In the genomic region with DNA sequence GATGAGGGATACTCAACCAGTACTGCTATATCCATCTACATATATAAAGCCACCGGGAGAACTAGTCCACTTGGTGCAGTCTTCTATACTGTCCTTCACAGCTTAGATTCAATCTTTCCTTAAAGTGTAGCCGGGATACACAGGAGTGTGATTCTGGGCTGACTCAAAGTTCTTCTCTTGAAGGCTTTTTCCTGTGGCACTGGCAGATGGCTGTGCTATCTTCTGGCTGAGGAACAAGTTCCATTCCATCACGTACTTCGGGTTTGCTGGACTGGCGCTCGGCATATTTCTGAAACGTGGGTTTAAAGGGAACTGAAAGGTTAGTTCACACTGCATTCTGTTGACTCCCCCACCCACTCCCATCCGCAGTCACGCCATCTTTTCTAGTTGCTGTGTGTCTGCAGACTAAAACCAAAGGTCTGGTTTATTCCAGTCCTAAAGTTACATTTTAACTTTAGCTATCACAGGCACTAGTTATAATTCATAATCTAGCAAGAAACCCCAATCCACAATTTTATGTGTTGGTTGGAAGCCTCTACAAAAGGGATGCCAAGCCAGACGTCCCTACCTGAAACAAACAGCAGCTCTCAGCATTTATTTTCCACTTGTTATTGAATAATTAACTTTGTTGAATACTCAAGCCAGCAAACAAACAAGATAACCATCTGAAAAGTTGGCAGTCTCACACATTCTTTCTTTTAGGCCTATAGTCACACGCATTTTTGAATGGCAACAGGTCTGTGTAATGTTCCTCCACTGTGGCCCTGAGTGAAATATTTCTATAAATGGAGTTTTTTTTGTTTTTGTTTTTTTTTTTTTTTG, we compare ENCODE assay signal across 15 cellular contexts. TPM values are rescaled to one million over a fixed set of nuclear protein-coding genes. Genes with fewer than 3 reads are reported as not detected.
A peak's percentile ranks its signal among the peaks of the same experiment; 100 is the strongest.
DNase-seq lines count a peak whose midpoint lies in the region; ATAC-seq and TF ChIP-seq lines count a peak whose summit lies in the region.
"Had no signal": no experiment of that assay in that cellular context is flagged by ENCODE, and none has a peak within 500 bp of the region (broad histone marks: within the 10 kb centered on the region; RNA-seq: fewer than 3 reads in every experiment).

No MANE protein-coding gene starts in this region.

- TF ChIP-seq CTCF in 22Rv1 (IDR thresholded peaks at IDR 0.05): no peak
- no peak for TF ChIP-seq CTCF in right lobe of liver (IDR thresholded peaks at IDR 0.05)
- no peak for TF ChIP-seq CTCF in brain microvascular endothelial cell (IDR thresholded peaks at IDR 0.05; ENCODE audit: low read depth, low read length, missing control alignments)
- no peak for TF ChIP-seq CTCF in suprapubic skin (IDR thresholded peaks at IDR 0.05)
- no peak for TF ChIP-seq CTCF in Calu3 (IDR thresholded peaks at IDR 0.05; ENCODE audit: unreplicated experiment)

- peak; percentile 13 for DNase-seq in RPMI8226
- DNase-seq in left cardiac atrium: no peak
- peak; percentile 43 to 83 (median 64) for DNase-seq in right lobe of liver
- DNase-seq in brain microvascular endothelial cell: no peak
- no peak for DNase-seq in MG63
- DNase-seq in suprapubic skin (ENCODE audit: low spot score in 2 of 2): no peak
- no peak for DNase-seq in Calu3
- DNase-seq: HFFc6, NCI-H1105 treated with DMSO at 0.1 percent for 48 hours, NCI-H187 treated with DMSO at 0.1 percent for 48 hours, NCI-H345, PC-3 had no signal

- H3K27ac ChIP-seq in 22Rv1 (peak overlapping the region; percentile 80), right lobe of liver (peak overlapping the region; percentile 6 to 90 (median 88)), brain microvascular endothelial cell (no peak overlapping the region), suprapubic skin (no peak overlapping the region)
- H3K27ac ChIP-seq: A549; BLaER1 treated with 17β-estradiol and CSF1 and Interleukin-3, amounts not matched to agents 10 nM and 100 nM had no signal

- no peaks in the 10 kb centered on the region for H3K27me3 ChIP-seq in right lobe of liver
- no peaks in the 10 kb centered on the region for H3K27me3 ChIP-seq in brain microvascular endothelial cell (replicated peaks)
- H3K27me3 ChIP-seq in MG63: no peaks in the 10 kb centered on the region
- H3K27me3 ChIP-seq in suprapubic skin: no peaks in the 10 kb centered on the region
- H3K27me3 ChIP-seq: BLaER1 treated with 17β-estradiol and CSF1 and Interleukin-3, amounts not matched to agents 10 nM and 100 nM had no signal

- TF ChIP-seq POLR2A in right lobe of liver (IDR thresholded peaks at IDR 0.05) (no peak), suprapubic skin (IDR thresholded peaks at IDR 0.05) (no peak)

- H3K27ac Mint-ChIP-seq in Calu3 (ENCODE audit: unreplicated experiment): no peak overlapping the region
- H3K27ac Mint-ChIP-seq: HFFc6 had no signal

- in situ Hi-C loops in brain microvascular endothelial cell (cut with HindIII; ENCODE audit: low pct_ligation_motif_present, low sequenced_read_pairs): no loop called here

- ATAC-seq in left cardiac atrium (peak; percentile 59 to 78), right lobe of liver (peak; percentile 83 to 89 (median 84))
- ATAC-seq: A549, PC-3 had no signal

- H3K4me3 ChIP-seq in right lobe of liver: peak overlapping the region in 2 of 3 donors; percentile 41 to 44
- no peak overlapping the region for H3K4me3 ChIP-seq in brain microvascular endothelial cell (ENCODE audit: low read depth, low read length)
- H3K4me3 ChIP-seq in MG63: no peak overlapping the region
- no peak overlapping the region for H3K4me3 ChIP-seq in suprapubic skin
- H3K4me3 ChIP-seq: A549; BLaER1 treated with 17β-estradiol and CSF1 and Interleukin-3, amounts not matched to agents 10 nM and 100 nM had no signal

- H3K4me1 ChIP-seq in right lobe of liver (peaks cover 0 to 31% (median 0%) of the 10 kb centered on the region in 4 donors), suprapubic skin (no peaks in the 10 kb centered on the region)
- H3K4me1 ChIP-seq: A549; BLaER1 treated with 17β-estradiol and CSF1 and Interleukin-3, amounts not matched to agents 10 nM and 100 nM had no signal

- no peak for TF ChIP-seq EP300 in suprapubic skin (IDR thresholded peaks at IDR 0.05)

- H3K36me3 ChIP-seq in right lobe of liver: no peaks in the 10 kb centered on the region
- H3K36me3 ChIP-seq in brain microvascular endothelial cell (replicated peaks): peaks cover 6% of the 10 kb centered on the region
- peaks cover 35% of the 10 kb centered on the region for H3K36me3 ChIP-seq in MG63
- H3K36me3 ChIP-seq in suprapubic skin: peaks cover 30% of the 10 kb centered on the region

- no peaks in the 10 kb centered on the region for H3K27me3 Mint-ChIP-seq in Calu3 (ENCODE audit: unreplicated experiment)

- intact Hi-C loops in left cardiac atrium (cut with DNase I): no loop called here
- intact Hi-C loops in right lobe of liver (cut with DNase I): no loop called here
- intact Hi-C loops in Calu3 (cut with micrococcal nuclease; ENCODE audit: unreplicated experiment): no loop called here

- BruUV-seq in Calu3 (replicated peaks; lab: Mats Ljungman, UMichigan): no TSS peak

- H3K4me1 Mint-ChIP-seq in Calu3 (ENCODE audit: low read depth, unreplicated experiment): no peaks in the 10 kb centered on the region

- WGBS in right lobe of liver (ENCODE audit: insufficient coverage, low coverage, low lambda C conversion rate, missing lambda C conversion rate): 29% methylated on average over 8 of the region's 11 CpGs
- WGBS in suprapubic skin: 65% methylated on average over 11 of the region's 11 CpGs

- H3K9me3 Mint-ChIP-seq in Calu3 (ENCODE audit: low read depth, unreplicated experiment): no peaks in the 10 kb centered on the region
- H3K9me3 Mint-ChIP-seq: HFFc6 had no signal

- H3K9me3 ChIP-seq in right lobe of liver (no peaks in the 10 kb centered on the region), MG63 (no peaks in the 10 kb centered on the region), suprapubic skin (no peaks in the 10 kb centered on the region)
- H3K9me3 ChIP-seq: A549; BLaER1 treated with 17β-estradiol and CSF1 and Interleukin-3, amounts not matched to agents 10 nM and 100 nM had no signal

- H3K4me3 Mint-ChIP-seq in Calu3 (ENCODE audit: low read depth, unreplicated experiment): no peak overlapping the region
- H3K4me3 Mint-ChIP-seq: HFFc6 had no signal

- CTCF ChIA-PET in Calu3 (lab: Charles Lee): no interaction called here

- peaks cover 5% of the 10 kb centered on the region for H3K36me3 Mint-ChIP-seq in Calu3 (ENCODE audit: insufficient read depth, unreplicated experiment)

RNA-seq across cellular contexts. Expression of gene C11orf65, which starts 7.5 kb away (rescaled TPM):
- total RNA-seq in left cardiac atrium (under 1 TPM; 0.18 to 0.94 TPM), right lobe of liver (under 1 TPM; 0.18 to 0.88 (median 0.58) TPM), suprapubic skin (1 to 10 TPM in 2 of 4 donors, under 1 TPM in 2; 0.30 to 3.8 (median 1.8) TPM), Calu3 (2022) (not detected in 2 replicates)
- total RNA-seq in MG63 (2014; rRNA removed; shearing (Covaris generic); ENCODE audit: low replicate concordance): 0.92 TPM in 1 of 2 replicates, not detected in the other

RNA-seq across cellular contexts. Expression of gene POGLUT3, which starts 23.3 kb away (rescaled TPM):
- total RNA-seq in left cardiac atrium (10 to 100 TPM; 22.5 to 23.3 TPM), right lobe of liver (10 to 100 TPM in 2 of 6 experiments, 1 to 10 TPM in 4; 5.5 to 11.8 (median 9.9) TPM), suprapubic skin (10 to 100 TPM in 3 of 4 donors, 1 to 10 TPM in 1; 7.5 to 18.8 (median 14.4) TPM), Calu3 (2022) (16.4 and 16.9 TPM in 2 replicates)
- 20.6 and 24.7 TPM in 2 replicates for total RNA-seq in MG63 (2014; rRNA removed; shearing (Covaris generic); ENCODE audit: low replicate concordance)

Comparison
In these comparisons a context has a peak if more than half of its experiments do, and no peak if none do; other contexts are left out.
1. H3K27ac ChIP-seq: peak in 22Rv1 (single experiment) and right lobe of liver (3 of 3); none in brain microvascular endothelial cell (single experiment) and suprapubic skin (single experiment).
2. DNase-seq: peak in RPMI8226 (single experiment) and right lobe of liver (3 of 3); none in left cardiac atrium (single experiment), brain microvascular endothelial cell (single experiment), MG63 (single experiment), suprapubic skin (0 of 2) and Calu3 (single experiment).
3. H3K4me3 ChIP-seq: peak in right lobe of liver (2 of 3); none in brain microvascular endothelial cell (single experiment), MG63 (single experiment) and suprapubic skin (single experiment).